In genomic region chr17:54900457-54901229, GRCh38 we compare ENCODE assay signal across 9 cellular contexts. TPM values are rescaled to one million over a fixed set of nuclear protein-coding genes. Genes with fewer than 3 reads are reported as not detected.
DNase-seq lines count a peak whose midpoint lies in the region; ATAC-seq and TF ChIP-seq lines count a peak whose summit lies in the region.
"Had no signal": no experiment of that assay in that cellular context is flagged by ENCODE, and none has a peak within 500 bp of the region (broad histone marks: within the 10 kb centered on the region; RNA-seq: fewer than 3 reads in every experiment).

A gene with protein sequence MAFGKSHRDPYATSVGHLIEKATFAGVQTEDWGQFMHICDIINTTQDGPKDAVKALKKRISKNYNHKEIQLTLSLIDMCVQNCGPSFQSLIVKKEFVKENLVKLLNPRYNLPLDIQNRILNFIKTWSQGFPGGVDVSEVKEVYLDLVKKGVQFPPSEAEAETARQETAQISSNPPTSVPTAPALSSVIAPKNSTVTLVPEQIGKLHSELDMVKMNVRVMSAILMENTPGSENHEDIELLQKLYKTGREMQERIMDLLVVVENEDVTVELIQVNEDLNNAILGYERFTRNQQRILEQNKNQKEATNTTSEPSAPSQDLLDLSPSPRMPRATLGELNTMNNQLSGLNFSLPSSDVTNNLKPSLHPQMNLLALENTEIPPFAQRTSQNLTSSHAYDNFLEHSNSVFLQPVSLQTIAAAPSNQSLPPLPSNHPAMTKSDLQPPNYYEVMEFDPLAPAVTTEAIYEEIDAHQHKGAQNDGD (plus strand): TSS chr17:54900852. CDS start chr17:54900866, 14 bp downstream.

- no peak for TF ChIP-seq POLR2A in ovary (IDR thresholded peaks at IDR 0.05)

- H3K4me3 ChIP-seq in ovary: peak within 1 kb of the TSS; percentile 50

- no peaks in the 10 kb centered on the region for H3K36me3 Mint-ChIP-seq in CD4-positive, alpha-beta T cell (ENCODE audit: low read depth)
- H3K36me3 Mint-ChIP-seq in activated naive CD8-positive, alpha-beta T cell: no peaks in the 10 kb centered on the region

- H3K4me1 ChIP-seq in ovary (ENCODE audit: insufficient read depth): peaks cover 6% of the 10 kb centered on the region

- TF ChIP-seq CTCF in CD4-positive, alpha-beta T cell (IDR thresholded peaks at IDR 0.05): no peak
- TF ChIP-seq CTCF in ovary (IDR thresholded peaks at IDR 0.05): no peak

- H3K9me3 Mint-ChIP-seq in CD4-positive, alpha-beta T cell: no peaks in the 10 kb centered on the region
- no peaks in the 10 kb centered on the region for H3K9me3 Mint-ChIP-seq in activated naive CD8-positive, alpha-beta T cell (ENCODE audit: low read depth)
- H3K9me3 Mint-ChIP-seq: activated B cell treated with CpG ODN at 0.5 μM for 24 hours had no signal

- no peak within 1 kb of the TSS for H3K27ac ChIP-seq in CD4-positive, alpha-beta T cell (ENCODE audit: low read depth, low read length)
- H3K27ac ChIP-seq in ovary: no peak within 1 kb of the TSS

- intact Hi-C loops in CD4-positive, alpha-beta T cell (cut with DNase I, micrococcal nuclease): no loop called here
- intact Hi-C loops in head of caudate nucleus (cut with DNase I): no loop called here
- intact Hi-C loops in ovary (cut with DNase I): no loop called here

- H3K9me3 ChIP-seq in CD4-positive, alpha-beta T cell (ENCODE audit: control insufficient read depth, low read length): no peaks in the 10 kb centered on the region
- no peaks in the 10 kb centered on the region for H3K9me3 ChIP-seq in ovary

- H3K4me3 Mint-ChIP-seq in CD4-positive, alpha-beta T cell: peak within 1 kb of the TSS; percentile 55
- H3K4me3 Mint-ChIP-seq in activated naive CD8-positive, alpha-beta T cell: peak within 1 kb of the TSS; percentile 59
- H3K4me3 Mint-ChIP-seq: activated B cell treated with CpG ODN at 0.5 μM for 24 hours had no signal

- peaks cover 21% of the 10 kb centered on the region for H3K27me3 ChIP-seq in CD4-positive, alpha-beta T cell (ENCODE audit: control insufficient read depth, insufficient read depth, low read length)
- no peaks in the 10 kb centered on the region for H3K27me3 ChIP-seq in ovary

- 4 to 7% (median 6%) methylated on average over 47 to 67 of the region's 67 CpGs for WGBS in ovary, 3 donors

- peaks cover 8% of the 10 kb centered on the region for H3K4me1 Mint-ChIP-seq in CD4-positive, alpha-beta T cell (ENCODE audit: low read depth)
- H3K4me1 Mint-ChIP-seq in activated naive CD8-positive, alpha-beta T cell (ENCODE audit: low read depth): peaks cover 13% of the 10 kb centered on the region

- no peak within 1 kb of the TSS for H3K27ac Mint-ChIP-seq in CD4-positive, alpha-beta T cell
- H3K27ac Mint-ChIP-seq in activated naive CD8-positive, alpha-beta T cell: no peak within 1 kb of the TSS
- H3K27ac Mint-ChIP-seq: activated B cell treated with CpG ODN at 0.5 μM for 24 hours had no signal

- no peak for TF ChIP-seq EP300 in ovary (IDR thresholded peaks at IDR 0.05)

- CTCF ChIA-PET in CD4-positive, alpha-beta T cell (lab: Charles Lee): no interaction called here

- POLR2A ChIA-PET in CD4-positive, alpha-beta T cell (lab: Charles Lee): no interaction called here

- no peaks in the 10 kb centered on the region for H3K36me3 ChIP-seq in ovary

- peak in 4 of 10 experiments; percentile 1 to 33 (median 13) for DNase-seq in CD4-positive, alpha-beta T cell
- peak; percentile 44 for DNase-seq in GM19238 (ENCODE audit: insufficient read length, low spot score)
- peak; percentile 77 to 94 for DNase-seq in NCI-H526 (lab: John Stamatoyannopoulos, UW)
- DNase-seq in head of caudate nucleus: peak; percentile 20 to 91 (median 76)
- peak; percentile 48 to 63 (median 51) for DNase-seq in ovary
- DNase-seq: activated B cell treated with CpG ODN at 0.5 μM for 24 hours had no signal

- ATAC-seq in CD4-positive, alpha-beta T cell (ENCODE audit: poor library complexity): peak; percentile 79
- ATAC-seq in HG03469 (IDR thresholded peaks at IDR 0.05; ENCODE audit: unreplicated experiment) (peak; percentile 55), HG02970 (IDR thresholded peaks at IDR 0.05; ENCODE audit: low FRiP score, unreplicated experiment) (no peak)

- H3K27me3 Mint-ChIP-seq in CD4-positive, alpha-beta T cell: peaks cover 41% of the 10 kb centered on the region
- peaks cover 30% of the 10 kb centered on the region for H3K27me3 Mint-ChIP-seq in activated naive CD8-positive, alpha-beta T cell

RNA-seq across cellular contexts. Expression of the gene that starts here (rescaled TPM):
- not detected for total RNA-seq in CD4-positive, alpha-beta T cell
- total RNA-seq in ovary: 10 to 100 TPM in 3 of 7 donors, 1 to 10 TPM in 4; 7.4 to 33.0 (median 8.9) TPM
- 10 to 100 TPM in 1 of 2 donors, 1 to 10 TPM in 1; 5.8 to 12.9 TPM for polyA plus RNA-seq in ovary
- total RNA-seq: activated B cell treated with CpG ODN at 0.5 μM for 24 hours had no signal

Comparison
In these comparisons a context has a peak if more than half of its experiments do, and no peak if none do; other contexts are left out.
1. RNA of the gene that starts here (total RNA-seq): 7.4 to 33.0 TPM in ovary; not detected in CD4-positive, alpha-beta T cell; every median in the first group is over 4 times any median in the second.
2. Peak in ATAC-seq in CD4-positive, alpha-beta T cell; RNA of the gene not detected or under 1 TPM.